Comparison of ENCODE assay signal across 2 cellular contexts in genomic region chr6:132131777-132132176, GRCh38.
TF ChIP-seq lines count a peak whose summit lies in the region.

No MANE protein-coding gene starts in this region.

TF ChIP-seq in IMR-90, 13 proteins besides CTCF, POLR2A, EP300 and RAD21 (continued from another document):
- TF ChIP-seq MAZ (IDR thresholded peaks at IDR 0.05; ENCODE audit: borderline replicate concordance, low read depth, low read length): peak; percentile 79
- TF ChIP-seq BHLHE40 (IDR thresholded peaks at IDR 0.05; ENCODE audit: low read depth, low read length): 0 out of 2 replicates have a peak, but pooled peaks have one; percentile 65
- peak; percentile 44; the same call in 1 of the 2 replicates for TF ChIP-seq NFE2L2 (IDR thresholded peaks at IDR 0.05; ENCODE audit: low read depth, low read length)
- peak; percentile 95 for TF ChIP-seq FOS (IDR thresholded peaks at IDR 0.05; ENCODE audit: low read depth, low read length)
- TF ChIP-seq MXI1 (IDR thresholded peaks at IDR 0.05; ENCODE audit: borderline replicate concordance, low read depth, low read length): no peak
- no peak for TF ChIP-seq ELK1 (IDR thresholded peaks at IDR 0.05; ENCODE audit: borderline replicate concordance, low read depth, low read length)
- peak; percentile 81 for TF ChIP-seq RCOR1 (IDR thresholded peaks at IDR 0.05; ENCODE audit: insufficient replicate concordance, low read length)
TF ChIP-seq in IMR-90: peak in this region for 8.

TF ChIP-seq in WTC11, 78 proteins besides CTCF, POLR2A, EP300 and RAD21 (continued from another document):
- no peak for TF ChIP-seq ZNF425 (CRISPR knock-in tag; conservative IDR thresholded peaks at IDR 0.05)
- no peak for TF ChIP-seq MXD4 (CRISPR knock-in tag; IDR thresholded peaks at IDR 0.05; ENCODE audit: borderline replicate concordance)
- no peak for TF ChIP-seq SOX15 (CRISPR knock-in tag; IDR thresholded peaks at IDR 0.05)
- TF ChIP-seq CBFB (CRISPR knock-in tag; IDR thresholded peaks at IDR 0.05; ENCODE audit: low read depth): no peak
- no peak for TF ChIP-seq GTF2I (CRISPR knock-in tag; conservative IDR thresholded peaks at IDR 0.05)
- TF ChIP-seq PREB (CRISPR knock-in tag; IDR thresholded peaks at IDR 0.05; ENCODE audit: borderline replicate concordance): no peak
- no peak for TF ChIP-seq FOXK1 (CRISPR knock-in tag; IDR thresholded peaks at IDR 0.05)
- TF ChIP-seq, protein P1, sequence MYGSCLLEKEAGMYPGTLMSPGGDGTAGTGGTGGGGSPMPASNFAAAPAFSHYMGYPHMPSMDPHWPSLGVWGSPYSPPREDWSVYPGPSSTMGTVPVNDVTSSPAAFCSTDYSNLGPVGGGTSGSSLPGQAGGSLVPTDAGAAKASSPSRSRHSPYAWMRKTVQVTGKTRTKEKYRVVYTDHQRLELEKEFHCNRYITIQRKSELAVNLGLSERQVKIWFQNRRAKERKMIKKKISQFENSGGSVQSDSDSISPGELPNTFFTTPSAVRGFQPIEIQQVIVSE (CRISPR knock-in tag; IDR thresholded peaks at IDR 0.05; ENCODE audit: borderline replicate concordance): no peak
- TF ChIP-seq NFE2L1 (CRISPR knock-in tag; IDR thresholded peaks at IDR 0.05): no peak
- TF ChIP-seq JAZF1 (CRISPR knock-in tag; IDR thresholded peaks at IDR 0.05): no peak
- TF ChIP-seq, protein P2, sequence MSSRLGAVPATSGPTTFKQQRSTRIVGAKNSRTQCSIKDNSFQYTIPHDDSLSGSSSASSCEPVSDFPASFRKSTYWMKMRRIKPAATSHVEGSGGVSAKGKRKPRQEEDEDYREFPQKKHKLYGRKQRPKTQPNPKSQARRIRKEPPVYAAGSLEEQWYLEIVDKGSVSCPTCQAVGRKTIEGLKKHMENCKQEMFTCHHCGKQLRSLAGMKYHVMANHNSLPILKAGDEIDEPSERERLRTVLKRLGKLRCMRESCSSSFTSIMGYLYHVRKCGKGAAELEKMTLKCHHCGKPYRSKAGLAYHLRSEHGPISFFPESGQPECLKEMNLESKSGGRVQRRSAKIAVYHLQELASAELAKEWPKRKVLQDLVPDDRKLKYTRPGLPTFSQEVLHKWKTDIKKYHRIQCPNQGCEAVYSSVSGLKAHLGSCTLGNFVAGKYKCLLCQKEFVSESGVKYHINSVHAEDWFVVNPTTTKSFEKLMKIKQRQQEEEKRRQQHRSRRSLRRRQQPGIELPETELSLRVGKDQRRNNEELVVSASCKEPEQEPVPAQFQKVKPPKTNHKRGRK (CRISPR knock-in tag; IDR thresholded peaks at IDR 0.05; ENCODE audit: borderline replicate concordance): no peak
